1 cellular context compared by ENCODE assay signal in the genomic region with DNA sequence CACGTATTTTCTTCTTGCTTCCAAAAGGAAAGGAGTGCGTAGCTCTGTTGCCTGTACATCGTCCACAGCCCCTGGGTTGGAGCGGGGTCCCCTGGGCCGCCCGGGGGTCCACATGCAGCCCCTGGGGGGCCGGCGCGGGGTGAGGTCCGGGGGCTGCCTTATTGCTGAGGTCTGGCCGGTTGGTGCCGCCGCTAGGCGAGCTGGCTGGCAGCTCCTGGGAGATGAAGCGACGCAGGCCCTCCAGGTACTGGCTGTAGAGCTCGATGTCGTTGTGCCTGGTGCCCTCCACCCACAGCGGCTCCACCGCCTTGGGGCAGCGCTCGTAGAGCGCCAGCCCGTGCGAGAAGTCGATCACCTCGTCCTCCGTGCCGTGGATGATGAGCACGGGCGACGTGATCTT. TPM values are rescaled to one million over a fixed set of nuclear protein-coding genes. Genes with fewer than 3 reads are reported as not detected.
"Had no signal": no experiment of that assay in that cellular context is flagged by ENCODE, and none has a peak within 500 bp of the region (broad histone marks: within the 10 kb centered on the region; RNA-seq: fewer than 3 reads in every experiment).

No MANE protein-coding gene starts in this region.

RNA-seq across cellular contexts. Expression of a gene that starts 54.1 kb away (rescaled TPM):
- total RNA-seq: OCI-LY7 had no signal
